In genomic region chr6:3713266-3713665, GRCh38 we compare ENCODE assay signal across 24 cellular contexts. TPM values are rescaled to one million over a fixed set of nuclear protein-coding genes. Genes with fewer than 3 reads are reported as not detected.
DNase-seq lines count a peak whose midpoint lies in the region; ATAC-seq and TF ChIP-seq lines count a peak whose summit lies in the region.
"Had no signal": no experiment of that assay in that cellular context is flagged by ENCODE, and none has a peak within 500 bp of the region (broad histone marks: within the 10 kb centered on the region; RNA-seq: fewer than 3 reads in every experiment).

No MANE protein-coding gene starts in this region.

- 56% methylated on average over 6 of the region's 6 CpGs for WGBS in prostate gland

- no peaks in the 10 kb centered on the region for H3K36me3 ChIP-seq in prostate gland
- H3K36me3 ChIP-seq: Peyer's patch had no signal

- intact Hi-C loops in prostate gland (cut with DNase I) = no loop called here

- no peak for ATAC-seq in stimulated activated naive CD8-positive, alpha-beta T cell treated with anti-CD3 and anti-CD28 coated beads, Interleukin-15, amount 100 ng/mL, for 72 hours
- ATAC-seq in HG03460 (IDR thresholded peaks at IDR 0.05; ENCODE audit: unreplicated experiment) (no peak), GM18867 (IDR thresholded peaks at IDR 0.05; ENCODE audit: unreplicated experiment) (no peak)
- ATAC-seq: HCT116, HepG2, K562 had no signal

- H3K4me3 Mint-ChIP-seq in stimulated activated naive CD8-positive, alpha-beta T cell treated with anti-CD3 and anti-CD28 coated beads, Interleukin-15, amount 100 ng/mL, for 72 hours = no peak overlapping the region
- H3K4me3 Mint-ChIP-seq: B cell, CD14-positive monocyte had no signal

- no peaks in the 10 kb centered on the region for H3K9me3 Mint-ChIP-seq in stimulated activated naive CD8-positive, alpha-beta T cell treated with anti-CD3 and anti-CD28 coated beads, Interleukin-15, amount 100 ng/mL, for 72 hours

- peak overlapping the region; percentile 69 for H3K27ac ChIP-seq in C4-2B
- H3K27ac ChIP-seq in VCaP = peak overlapping the region; percentile 43; the same call in 1 of the 2 replicates
- peak overlapping the region; percentile 47 to 66 for H3K27ac ChIP-seq in prostate gland
- H3K27ac ChIP-seq: Peyer's patch had no signal

- no peak for TF ChIP-seq POLR2A in prostate gland (IDR thresholded peaks at IDR 0.05)

- no peaks in the 10 kb centered on the region for H3K4me1 ChIP-seq in prostate gland (replicated peaks)
- H3K4me1 ChIP-seq: Peyer's patch had no signal

- no peak overlapping the region for H3K27ac Mint-ChIP-seq in stimulated activated naive CD8-positive, alpha-beta T cell treated with anti-CD3 and anti-CD28 coated beads, Interleukin-15, amount 100 ng/mL, for 72 hours
- H3K27ac Mint-ChIP-seq: B cell, CD14-positive monocyte had no signal

- H3K27me3 Mint-ChIP-seq in stimulated activated naive CD8-positive, alpha-beta T cell treated with anti-CD3 and anti-CD28 coated beads, Interleukin-15, amount 100 ng/mL, for 72 hours = no peaks in the 10 kb centered on the region

- no peak for TF ChIP-seq CTCF in C4-2B (conservative IDR thresholded peaks at IDR 0.05)
- no peak for TF ChIP-seq CTCF in VCaP (conservative IDR thresholded peaks at IDR 0.05)
- no peak for TF ChIP-seq CTCF in prostate gland (IDR thresholded peaks at IDR 0.05)

- H3K9me3 ChIP-seq in prostate gland = no peaks in the 10 kb centered on the region
- H3K9me3 ChIP-seq: Peyer's patch had no signal

- no peaks in the 10 kb centered on the region for H3K27me3 ChIP-seq in prostate gland (replicated peaks; ENCODE audit: insufficient read depth)
- H3K27me3 ChIP-seq: Peyer's patch had no signal

- H3K4me1 Mint-ChIP-seq in stimulated activated naive CD8-positive, alpha-beta T cell treated with anti-CD3 and anti-CD28 coated beads, Interleukin-15, amount 100 ng/mL, for 72 hours = peaks cover 2% of the 10 kb centered on the region
- H3K4me1 Mint-ChIP-seq: B cell, CD14-positive monocyte had no signal

- H3K4me3 ChIP-seq in prostate gland = no peak overlapping the region
- H3K4me3 ChIP-seq: K562, Peyer's patch had no signal

- DNase-seq in fibroblast of peridontal ligament (ENCODE audit: extremely low read depth) (peak; percentile 8), prostate gland (ENCODE audit: low spot score) (no peak)
- no peak for DNase-seq in stimulated activated naive CD8-positive, alpha-beta T cell treated with anti-CD3 and anti-CD28 coated beads, Interleukin-15, amount 100 ng/mL, for 72 hours
- DNase-seq: DMS153, DND-41, Kasumi-1, MV-4-11, NCI-H1105, NCI-H1436 treated with DMSO at 0.1 percent for 48 hours, NCI-H187 treated with DMSO at 0.1 percent for 48 hours, NCI-H2171 treated with DMSO at 0.1 percent for 48 hours, NCI-H526, OCI-M1, Peyer's patch, SHP77 treated with DMSO at 0.1 percent for 48 hours had no signal

RNA-seq across cellular contexts. Expression of gene PXDC1, which starts 38.2 kb away (rescaled TPM):
- 10 to 100 TPM; 40.5 to 59.5 TPM for total RNA-seq in prostate gland
